8 cellular contexts compared by ENCODE assay signal in genomic region chr1:11273595-11274234, GRCh38. TPM values are rescaled to one million over a fixed set of nuclear protein-coding genes. Genes with fewer than 3 reads are reported as not detected.
DNase-seq lines count a peak whose midpoint lies in the region; ATAC-seq, FAIRE-seq and TF ChIP-seq lines count a peak whose summit lies in the region.

No MANE protein-coding gene starts in this region.

- H3K27me3 ChIP-seq in esophagus squamous epithelium (no peaks in the 10 kb centered on the region), pancreas (no peaks in the 10 kb centered on the region)

- H3K27ac Mint-ChIP-seq in T-cell, result peak overlapping the region; percentile 91

- TF ChIP-seq POLR2A in esophagus squamous epithelium (IDR thresholded peaks at IDR 0.05) (peak in 1 of 4 donors; percentile 1), GM18505 (IDR thresholded peaks at IDR 0.05; ENCODE audit: borderline replicate concordance, extremely low read depth, insufficient read depth, insufficient read length) (no peak)

- H3K36me3 ChIP-seq in esophagus squamous epithelium (peaks cover 0 to 14% (median 0%) of the 10 kb centered on the region in 3 donors), pancreas (no peaks in the 10 kb centered on the region)

- H3K9me3 ChIP-seq in esophagus squamous epithelium (no peaks in the 10 kb centered on the region), pancreas (no peaks in the 10 kb centered on the region)

- peak overlapping the region; percentile 96 to 98 (median 97) for H3K27ac ChIP-seq in esophagus squamous epithelium
- peak overlapping the region; percentile 85 to 90 (median 86) for H3K27ac ChIP-seq in pancreas

- H3K4me3 Mint-ChIP-seq in T-cell, result peak overlapping the region; percentile 93 to 94 (median 94)

- POLR2A ChIA-PET in T-cell (lab: Charles Lee), result interaction anchor here in 1 of 2 donors (0.6 to 0.8 kb wide), 2 partner anchors 11 to 13 kb away, joined by 4 to 9 read pairs; no protein-coding TSS in a partner anchor

- peaks cover 40 to 49% (median 41%) of the 10 kb centered on the region in 3 donors for H3K4me1 Mint-ChIP-seq in T-cell

- peak overlapping the region; percentile 76 to 99 (median 89) for H3K4me3 ChIP-seq in esophagus squamous epithelium
- peak overlapping the region; percentile 62 to 92 (median 86) for H3K4me3 ChIP-seq in pancreas

- ATAC-seq in GM18861 (IDR thresholded peaks at IDR 0.05; ENCODE audit: unreplicated experiment), result peak; percentile 38
- peak; percentile 32 for ATAC-seq in HG02870 (IDR thresholded peaks at IDR 0.05; ENCODE audit: unreplicated experiment)
- ATAC-seq in T-cell (replicated peaks in 1 of 4), result peak; percentile 46 to 57 (median 49)
- ATAC-seq in pancreas, result peak; percentile 39 to 53 (median 50)
- ATAC-seq in HG03342 (IDR thresholded peaks at IDR 0.05; ENCODE audit: unreplicated experiment), result no peak
- no peak for ATAC-seq in GM18505 (IDR thresholded peaks at IDR 0.05; ENCODE audit: unreplicated experiment)

- H3K4me1 ChIP-seq in esophagus squamous epithelium, result peaks cover 21 to 39% (median 33%) of the 10 kb centered on the region in 3 donors
- peaks cover 5 to 22% (median 13%) of the 10 kb centered on the region in 3 donors for H3K4me1 ChIP-seq in pancreas

- intact Hi-C loops in esophagus squamous epithelium (cut with DNase I), result no loop called here
- intact Hi-C loops in pancreas (cut with DNase I), result no loop called here

- CTCF ChIA-PET in T-cell (lab: Charles Lee), result interaction anchor here in 1 of 2 donors (0.7 kb wide), 1 partner anchor 11 kb away, joined by 3 read pairs; the partner anchor contains the start of gene MTOR

- TF ChIP-seq CTCF in esophagus squamous epithelium (IDR thresholded peaks at IDR 0.05), result no peak
- TF ChIP-seq CTCF in pancreas (IDR thresholded peaks at IDR 0.05), result no peak

- no peak for FAIRE-seq in pancreas (lab: Jason Lieb, UNC)
- no peak for FAIRE-seq in RCC 7860 (lab: Jason Lieb, UNC)

- H3K27me3 Mint-ChIP-seq in T-cell, result no peaks in the 10 kb centered on the region

- 5 to 11% methylated on average over 12 to 21 of the region's 22 CpGs for WGBS in esophagus squamous epithelium, 2 donors
- WGBS in pancreas, 2 donors, result 4 to 5% methylated on average over 22 of the region's 22 CpGs

- no peaks in the 10 kb centered on the region for H3K9me3 Mint-ChIP-seq in T-cell

- no peak for DNase-seq in T-cell
- DNase-seq in esophagus squamous epithelium (lab: John Stamatoyannopoulos, UW), result no peak
- no peak for DNase-seq in pancreas
- no peak for DNase-seq in RCC 7860 (ENCODE audit: low spot score)

- H3K36me3 Mint-ChIP-seq in T-cell, result peaks cover 20% of the 10 kb centered on the region

RNA-seq across cellular contexts. Expression of gene UBIAD1, which starts 0.7 kb away (rescaled TPM):
- total RNA-seq in T-cell (10 to 100 TPM; 21.1 to 52.1 (median 34.1) TPM), esophagus squamous epithelium (10 to 100 TPM in 2 of 4 donors, 1 to 10 TPM in 2; 4.6 to 16.2 (median 9.9) TPM), pancreas (10 to 100 TPM in 2 of 6 donors, 1 to 10 TPM in 4; 6.9 to 13.9 (median 8.7) TPM)
- polyA plus RNA-seq in pancreas, result 1 to 10 TPM; 3.7 to 6.6 TPM

RNA-seq across cellular contexts. Expression of gene MTOR, which starts 11.4 kb away (rescaled TPM):
- total RNA-seq in T-cell (10 to 100 TPM; 41.7 to 45.1 (median 43.6) TPM), esophagus squamous epithelium (10 to 100 TPM; 25.4 to 34.2 (median 30.1) TPM), pancreas (10 to 100 TPM; 11.9 to 22.6 (median 15.8) TPM)
- 10 to 100 TPM; 14.1 to 16.7 TPM for polyA plus RNA-seq in pancreas

Comparison
In these comparisons a context has a peak if more than half of its experiments do, and no peak if none do; other contexts are left out.
1. ATAC-seq: peak in GM18861 (single experiment), HG02870 (single experiment), T-cell (4 of 4) and pancreas (4 of 4); none in HG03342 (single experiment) and GM18505 (single experiment).